20 cellular contexts compared by ENCODE assay signal in genomic region chr5:173459225-173459624, GRCh38.
"Had no signal": no experiment of that assay in that cellular context is flagged by ENCODE, and none has a peak within 500 bp of the region (broad histone marks: within the 10 kb centered on the region; RNA-seq: fewer than 3 reads in every experiment).

No MANE protein-coding gene starts in this region.

- H3K27me3 ChIP-seq: pancreas, sigmoid colon, upper lobe of left lung had no signal

- H3K9me3 Mint-ChIP-seq: activated CD4-positive, alpha-beta memory T cell treated with anti-CD3 and anti-CD28 coated beads for 36 hours; activated naive CD8-positive, alpha-beta T cell treated with anti-CD3 and anti-CD28 coated beads for 36 hours; dendritic cell treated with granulocyte-macrophage colony-stimulating factor and Interleukin-4, amounts not matched to agents 40 ng/mL and 50 ng/mL, for 4 days had no signal

- ATAC-seq: activated CD4-positive, alpha-beta T cell treated with anti-CD3 and anti-CD28 coated beads for 36 hours; activated CD8-positive, alpha-beta memory T cell treated with anti-CD3 and anti-CD28 coated beads, Interleukin-2, amount 10 ng/mL, durations not matched to agents 7 days and 5 days; left colon; pancreas; stimulated activated naive B cell treated with anti-CD40 and anti-IgM and Interleukin-4, amounts not matched to agents 10 μg/mL and 1 μg/mL and 100 μg/mL, for 72 hours; T-cell; WTC11 had no signal

- H3K36me3 Mint-ChIP-seq: activated CD4-positive, alpha-beta memory T cell treated with anti-CD3 and anti-CD28 coated beads for 36 hours; activated CD8-positive, alpha-beta memory T cell treated with anti-CD3 and anti-CD28 coated beads, Interleukin-2, amount 10 ng/mL, durations not matched to agents 7 days and 5 days; activated naive CD8-positive, alpha-beta T cell treated with anti-CD3 and anti-CD28 coated beads for 36 hours; naive B cell; stimulated activated naive B cell treated with anti-CD40 and anti-IgM and Interleukin-4, amounts not matched to agents 10 μg/mL and 1 μg/mL and 100 μg/mL, for 72 hours; T-cell; WTC11 had no signal

- H3K36me3 ChIP-seq: pancreas, sigmoid colon, thoracic aorta, upper lobe of left lung had no signal

- H3K4me1 Mint-ChIP-seq: activated CD4-positive, alpha-beta T cell treated with anti-CD3 and anti-CD28 coated beads for 36 hours; activated naive CD8-positive, alpha-beta T cell treated with anti-CD3 and anti-CD28 coated beads for 36 hours; naive B cell; stimulated activated naive B cell treated with anti-CD40 and anti-IgM and Interleukin-4, amounts not matched to agents 10 μg/mL and 1 μg/mL and 100 μg/mL, for 72 hours; T-cell; WTC11 had no signal

- H3K9me3 ChIP-seq: pancreas, sigmoid colon, thoracic aorta, upper lobe of left lung had no signal

- H3K4me3 Mint-ChIP-seq: activated CD4-positive, alpha-beta memory T cell treated with anti-CD3 and anti-CD28 coated beads for 36 hours; activated CD4-positive, alpha-beta T cell treated with anti-CD3 and anti-CD28 coated beads for 36 hours; activated CD8-positive, alpha-beta memory T cell treated with anti-CD3 and anti-CD28 coated beads, Interleukin-2, amount 10 ng/mL, durations not matched to agents 7 days and 5 days; activated naive CD8-positive, alpha-beta T cell treated with anti-CD3 and anti-CD28 coated beads for 36 hours; dendritic cell treated with granulocyte-macrophage colony-stimulating factor and Interleukin-4, amounts not matched to agents 40 ng/mL and 50 ng/mL, for 4 days; naive B cell; stimulated activated naive B cell treated with anti-CD40 and anti-IgM and Interleukin-4, amounts not matched to agents 10 μg/mL and 1 μg/mL and 100 μg/mL, for 72 hours; T-cell; WTC11 had no signal

- DNase-seq: activated CD4-positive, alpha-beta memory T cell treated with anti-CD3 and anti-CD28 coated beads for 36 hours; activated CD4-positive, alpha-beta T cell treated with anti-CD3 and anti-CD28 coated beads for 36 hours; activated CD8-positive, alpha-beta memory T cell treated with anti-CD3 and anti-CD28 coated beads, Interleukin-2, amount 10 ng/mL, durations not matched to agents 7 days and 5 days; activated naive CD8-positive, alpha-beta T cell treated with anti-CD3 and anti-CD28 coated beads for 36 hours; amniotic stem cell; effector CD8-positive, alpha-beta T cell; glutamatergic neuron; hypothalamus; islet precursor cell; left colon; naive B cell; pancreas; sigmoid colon; stimulated activated naive B cell treated with anti-CD40 and anti-IgM and Interleukin-4, amounts not matched to agents 10 μg/mL and 1 μg/mL and 100 μg/mL, for 72 hours; T-cell; upper lobe of left lung had no signal

- FAIRE-seq: pancreas had no signal

- H3K27me3 Mint-ChIP-seq: activated CD4-positive, alpha-beta memory T cell treated with anti-CD3 and anti-CD28 coated beads for 36 hours; activated CD8-positive, alpha-beta memory T cell treated with anti-CD3 and anti-CD28 coated beads, Interleukin-2, amount 10 ng/mL, durations not matched to agents 7 days and 5 days; dendritic cell treated with granulocyte-macrophage colony-stimulating factor and Interleukin-4, amounts not matched to agents 40 ng/mL and 50 ng/mL, for 4 days; stimulated activated naive B cell treated with anti-CD40 and anti-IgM and Interleukin-4, amounts not matched to agents 10 μg/mL and 1 μg/mL and 100 μg/mL, for 72 hours had no signal

- H3K27ac ChIP-seq: pancreas, sigmoid colon, thoracic aorta, upper lobe of left lung had no signal

- H3K27ac Mint-ChIP-seq: activated CD4-positive, alpha-beta memory T cell treated with anti-CD3 and anti-CD28 coated beads for 36 hours; activated CD4-positive, alpha-beta T cell treated with anti-CD3 and anti-CD28 coated beads for 36 hours; activated CD8-positive, alpha-beta memory T cell treated with anti-CD3 and anti-CD28 coated beads, Interleukin-2, amount 10 ng/mL, durations not matched to agents 7 days and 5 days; activated naive CD8-positive, alpha-beta T cell treated with anti-CD3 and anti-CD28 coated beads for 36 hours; dendritic cell treated with granulocyte-macrophage colony-stimulating factor and Interleukin-4, amounts not matched to agents 40 ng/mL and 50 ng/mL, for 4 days; stimulated activated naive B cell treated with anti-CD40 and anti-IgM and Interleukin-4, amounts not matched to agents 10 μg/mL and 1 μg/mL and 100 μg/mL, for 72 hours; T-cell; WTC11 had no signal

- H3K4me3 ChIP-seq: lung, pancreas, sigmoid colon, thoracic aorta, upper lobe of left lung had no signal

- H3K4me1 ChIP-seq: pancreas, upper lobe of left lung had no signal
